Comparison of ENCODE assay signal across 8 cellular contexts in the genomic region with DNA sequence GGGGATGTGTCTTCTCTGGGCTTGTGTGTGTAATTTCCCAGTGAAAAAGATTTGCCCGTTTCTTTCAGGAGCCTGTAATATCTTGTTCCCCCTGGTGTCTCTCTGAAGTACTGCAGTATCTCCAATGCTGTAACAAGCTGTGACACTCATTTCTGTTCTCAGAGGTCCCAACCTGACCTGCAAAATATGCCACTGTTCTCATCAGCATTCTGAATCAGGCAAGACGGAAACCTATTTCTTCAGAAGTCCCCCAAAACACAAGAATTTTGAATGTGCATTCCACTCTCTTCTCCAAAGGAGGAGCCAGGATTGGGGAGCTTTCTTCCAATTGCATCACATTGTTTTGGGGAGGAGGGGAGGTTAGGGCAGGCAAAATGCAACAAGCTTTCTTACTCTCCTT.
DNase-seq lines count a peak whose midpoint lies in the region; ATAC-seq and TF ChIP-seq lines count a peak whose summit lies in the region.

No MANE protein-coding gene starts in this region.

- CTCF ChIA-PET in activated naive CD4-positive, alpha-beta T cell treated with anti-CD3 and anti-CD28 coated beads, Interleukin-2, amount 10 ng/mL, durations not matched to agents 7 days and 5 days (lab: Charles Lee): interaction anchor here (0.6 to 2.9 kb wide), 8 partner anchors 9 to 569 kb away, joined by 3 to 15 read pairs (median 4); no protein-coding TSS in a partner anchor

- H3K9me3 Mint-ChIP-seq in activated naive CD4-positive, alpha-beta T cell treated with anti-CD3 and anti-CD28 coated beads, Interleukin-2, amount 10 ng/mL, durations not matched to agents 7 days and 5 days: peaks cover 7% of the 10 kb centered on the region

- H3K27ac ChIP-seq in uterus: peak overlapping the region in 1 of 2 donors; percentile 19

- H3K27me3 Mint-ChIP-seq in activated naive CD4-positive, alpha-beta T cell treated with anti-CD3 and anti-CD28 coated beads, Interleukin-2, amount 10 ng/mL, durations not matched to agents 7 days and 5 days: peaks cover 12% of the 10 kb centered on the region

- DNase-seq in stimulated activated CD4-positive, alpha-beta T cell treated with anti-CD3 and anti-CD28 coated beads, Interleukin-2, amount 100 ng/mL, for 48 hours: peak; percentile 6 to 22
- no peak for DNase-seq in stimulated activated CD4-positive, alpha-beta T cell treated with anti-CD3 and anti-CD28 coated beads, Interleukin-15, amount 100 ng/mL, for 24 hours
- DNase-seq in NCI-H1092 treated with DMSO at 0.1 percent for 48 hours (lab: John Stamatoyannopoulos, UW): peak; percentile 2
- DNase-seq in astrocyte of the cerebellum (ENCODE audit: low read depth): peak; percentile 40
- peak; percentile 57 for DNase-seq in kidney tubule cell (ENCODE audit: low spot score)
- DNase-seq in uterus: no peak
- no peak for DNase-seq in activated naive CD4-positive, alpha-beta T cell treated with anti-CD3 and anti-CD28 coated beads, Interleukin-2, amount 10 ng/mL, durations not matched to agents 7 days and 5 days

- H3K36me3 Mint-ChIP-seq in activated naive CD4-positive, alpha-beta T cell treated with anti-CD3 and anti-CD28 coated beads, Interleukin-2, amount 10 ng/mL, durations not matched to agents 7 days and 5 days: no peaks in the 10 kb centered on the region

- no peak for ATAC-seq in HG03469 (IDR thresholded peaks at IDR 0.05; ENCODE audit: unreplicated experiment)

- H3K9me3 ChIP-seq in uterus: no peaks in the 10 kb centered on the region

- no peak overlapping the region for H3K27ac Mint-ChIP-seq in activated naive CD4-positive, alpha-beta T cell treated with anti-CD3 and anti-CD28 coated beads, Interleukin-2, amount 10 ng/mL, durations not matched to agents 7 days and 5 days

- TF ChIP-seq CTCF in astrocyte of the cerebellum (IDR thresholded peaks at IDR 0.05; ENCODE audit: low read depth, low read length, missing control alignments): peak; percentile 81
- TF ChIP-seq CTCF in uterus (IDR thresholded peaks at IDR 0.05): peak in 3 of 4 experiments; percentile 20 to 40 (median 36)

- H3K36me3 ChIP-seq in uterus: no peaks in the 10 kb centered on the region

- in situ Hi-C loops in astrocyte of the cerebellum (cut with HindIII; ENCODE audit: low sequenced_read_pairs): loop anchor here (10.0 kb wide), 1 partner anchor 94 kb away; no protein-coding TSS in a partner anchor

- no peak for TF ChIP-seq POLR2A in uterus (IDR thresholded peaks at IDR 0.05)

- H3K4me3 Mint-ChIP-seq in activated naive CD4-positive, alpha-beta T cell treated with anti-CD3 and anti-CD28 coated beads, Interleukin-2, amount 10 ng/mL, durations not matched to agents 7 days and 5 days: no peak overlapping the region

- no peaks in the 10 kb centered on the region for H3K4me1 ChIP-seq in uterus

- intact Hi-C loops in uterus (cut with DNase I; ENCODE audit: low total_unique reads): no loop called here

- H3K4me1 Mint-ChIP-seq in activated naive CD4-positive, alpha-beta T cell treated with anti-CD3 and anti-CD28 coated beads, Interleukin-2, amount 10 ng/mL, durations not matched to agents 7 days and 5 days: no peaks in the 10 kb centered on the region

- H3K4me3 ChIP-seq in astrocyte of the cerebellum (ENCODE audit: low read depth, low read length): no peak overlapping the region
- no peak overlapping the region for H3K4me3 ChIP-seq in uterus

- no peaks in the 10 kb centered on the region for H3K27me3 ChIP-seq in uterus

Comparison
In these comparisons a context has a peak if more than half of its experiments do, and no peak if none do; other contexts are left out.
1. DNase-seq: peak in stimulated activated CD4-positive, alpha-beta T cell treated with anti-CD3 and anti-CD28 coated beads, Interleukin-2, amount 100 ng/mL, for 48 hours (2 of 2), NCI-H1092 treated with DMSO at 0.1 percent for 48 hours (single experiment), astrocyte of the cerebellum (single experiment) and kidney tubule cell (single experiment); none in stimulated activated CD4-positive, alpha-beta T cell treated with anti-CD3 and anti-CD28 coated beads, Interleukin-15, amount 100 ng/mL, for 24 hours (single experiment), uterus (0 of 2) and activated naive CD4-positive, alpha-beta T cell treated with anti-CD3 and anti-CD28 coated beads, Interleukin-2, amount 10 ng/mL, durations not matched to agents 7 days and 5 days (single experiment).